ENCODE assay signal across 30 cellular contexts in the genomic region with DNA sequence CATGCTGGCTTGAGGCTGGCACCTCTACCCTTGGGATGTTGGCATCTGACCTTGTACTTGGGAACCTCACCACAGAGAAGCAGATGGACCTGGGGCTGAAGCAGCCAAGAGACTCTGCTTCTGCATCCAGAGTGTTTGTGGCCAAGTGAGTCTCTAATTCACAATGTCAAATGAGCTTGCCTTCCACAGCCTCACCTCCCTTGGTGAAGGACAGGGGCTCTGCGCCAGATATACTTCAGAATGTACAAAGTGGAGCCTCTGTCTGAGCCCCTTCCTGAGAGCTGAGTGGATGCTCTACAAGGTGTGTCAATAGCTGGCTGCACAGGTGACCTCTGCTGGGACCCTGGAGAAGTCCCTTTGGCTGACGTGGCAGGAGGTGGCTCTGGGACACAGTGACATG.
"Had no signal": no experiment of that assay in that cellular context is flagged by ENCODE, and none has a peak within 500 bp of the region (broad histone marks: within the 10 kb centered on the region; RNA-seq: fewer than 3 reads in every experiment).

No MANE protein-coding gene starts in this region.

- H3K27me3 ChIP-seq: brain microvascular endothelial cell, esophagus squamous epithelium, suprapubic skin, tibial nerve had no signal

- ATAC-seq: activated CD4-positive, CD25-positive, alpha-beta regulatory T cell treated with anti-CD3 and anti-CD28 coated beads, Interleukin-2, amount 50 U/mL, for 24 hours; sciatic nerve; T-helper 17 cell had no signal

- H3K4me3 ChIP-seq: esophagus squamous epithelium, skin epidermis, suprapubic skin, tibial nerve had no signal

- H3K27ac ChIP-seq: brain microvascular endothelial cell, epithelial cell of prostate, esophagus squamous epithelium, neutrophil, skin epidermis, suprapubic skin, tibial nerve, WERI-Rb-1 had no signal

- H3K27ac Mint-ChIP-seq: activated CD4-positive, alpha-beta memory T cell treated with anti-CD3 and anti-CD28 coated beads for 36 hours; dendritic cell treated with granulocyte-macrophage colony-stimulating factor and Interleukin-4, amounts not matched to agents 40 ng/mL and 50 ng/mL, for 4 days; progenitor cell of endocrine pancreas; T-helper 17 cell had no signal

- H3K4me3 Mint-ChIP-seq: activated CD4-positive, alpha-beta memory T cell treated with anti-CD3 and anti-CD28 coated beads for 36 hours; dendritic cell treated with granulocyte-macrophage colony-stimulating factor and Interleukin-4, amounts not matched to agents 40 ng/mL and 50 ng/mL, for 4 days; nephron; T-helper 17 cell had no signal

- H3K9me3 Mint-ChIP-seq: activated CD4-positive, alpha-beta memory T cell treated with anti-CD3 and anti-CD28 coated beads for 36 hours; dendritic cell treated with granulocyte-macrophage colony-stimulating factor and Interleukin-4, amounts not matched to agents 40 ng/mL and 50 ng/mL, for 4 days had no signal

- H3K4me1 ChIP-seq: esophagus squamous epithelium, suprapubic skin had no signal

- H3K36me3 ChIP-seq: brain microvascular endothelial cell, esophagus squamous epithelium, neutrophil, suprapubic skin, tibial nerve, WERI-Rb-1 had no signal

- H3K9me3 ChIP-seq: esophagus squamous epithelium, neutrophil, suprapubic skin, tibial nerve had no signal

- H3K4me1 Mint-ChIP-seq: T-helper 17 cell had no signal

- H3K27me3 Mint-ChIP-seq: activated CD4-positive, alpha-beta memory T cell treated with anti-CD3 and anti-CD28 coated beads for 36 hours had no signal

- H3K36me3 Mint-ChIP-seq: activated CD4-positive, alpha-beta memory T cell treated with anti-CD3 and anti-CD28 coated beads for 36 hours had no signal

- DNase-seq: activated CD4-positive, alpha-beta memory T cell treated with anti-CD3 and anti-CD28 coated beads for 36 hours; activated CD4-positive, alpha-beta T cell treated with anti-CD3 and anti-CD28 coated beads for 48 hours; activated CD8-positive, alpha-beta memory T cell treated with anti-CD3 and anti-CD28 coated beads, Interleukin-2, amount 50 U/mL, for 4 hours; activated gamma-delta T cell treated with Interleukin-2 at 50 U/mL for 16 hours; activated naive CD4-positive, alpha-beta T cell treated with anti-CD3 and anti-CD28 coated beads, Interleukin-2, amount 50 U/mL, for 16 hours; activated T-cell treated with anti-CD3 and anti-CD28 coated beads, Interleukin-2, amount 50 U/mL, for 1 hour; amniotic stem cell; brain microvascular endothelial cell; caudate nucleus; effector CD4-positive, alpha-beta T cell; esophagus squamous epithelium; foreskin melanocyte; mammary epithelial cell; stimulated activated CD4-positive, alpha-beta T cell treated with anti-CD3 and anti-CD28 coated beads, Interleukin-12 subunit alpha, Interleukin-12 subunit beta, amount 100 ng/mL, for 4 hours; stimulated activated CD4-positive, alpha-beta T cell treated with anti-CD3 and anti-CD28 coated beads, Interleukin-4, amount 100 ng/mL, for 4 hours; stimulated activated CD8-positive, alpha-beta memory T cell treated with anti-CD3 and anti-CD28 coated beads, Interleukin-4, amount 100 ng/mL, for 48 hours; stimulated activated naive CD4-positive, alpha-beta T cell; T-helper 17 cell; T1000; WERI-Rb-1 had no signal
